Comparison of ENCODE assay signal across 1 cellular context in genomic region chr15:44719293-44719999, GRCh38.
TF ChIP-seq lines count a peak whose summit lies in the region.

No MANE protein-coding gene starts in this region.

TF ChIP-seq in GM12878, 131 proteins besides CTCF, POLR2A, EP300 and RAD21 (continued from another document and continues in another):
- TF ChIP-seq BCLAF1 (IDR thresholded peaks at IDR 0.05) = no peak
- TF ChIP-seq, protein P1, sequence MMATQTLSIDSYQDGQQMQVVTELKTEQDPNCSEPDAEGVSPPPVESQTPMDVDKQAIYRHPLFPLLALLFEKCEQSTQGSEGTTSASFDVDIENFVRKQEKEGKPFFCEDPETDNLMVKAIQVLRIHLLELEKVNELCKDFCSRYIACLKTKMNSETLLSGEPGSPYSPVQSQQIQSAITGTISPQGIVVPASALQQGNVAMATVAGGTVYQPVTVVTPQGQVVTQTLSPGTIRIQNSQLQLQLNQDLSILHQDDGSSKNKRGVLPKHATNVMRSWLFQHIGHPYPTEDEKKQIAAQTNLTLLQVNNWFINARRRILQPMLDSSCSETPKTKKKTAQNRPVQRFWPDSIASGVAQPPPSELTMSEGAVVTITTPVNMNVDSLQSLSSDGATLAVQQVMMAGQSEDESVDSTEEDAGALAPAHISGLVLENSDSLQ (IDR thresholded peaks at IDR 0.05) = no peak; the same call in 1 of the 2 replicates
- peak; percentile 73 for TF ChIP-seq JUNB (IDR thresholded peaks at IDR 0.05)
- TF ChIP-seq ZBED1 (IDR thresholded peaks at IDR 0.05; ENCODE audit: borderline replicate concordance) = peak; percentile 97
- TF ChIP-seq ZSCAN29 (IDR thresholded peaks at IDR 0.05) = no peak
- TF ChIP-seq E2F4 (IDR thresholded peaks at IDR 0.05; ENCODE audit: low read depth, low read length) = no peak
- TF ChIP-seq NRF1 (conservative IDR thresholded peaks at IDR 0.05; ENCODE audit: low read depth, low read length) = no peak
- TF ChIP-seq KLF5 (IDR thresholded peaks at IDR 0.05; ENCODE audit: partially characterized antibody) = peak; percentile 27
- no peak for TF ChIP-seq KAT2A (conservative IDR thresholded peaks at IDR 0.05; ENCODE audit: control insufficient read depth, low read depth, low read length)
- TF ChIP-seq SP1 (IDR thresholded peaks at IDR 0.05; ENCODE audit: low read depth, low read length) = no peak
- TF ChIP-seq IKZF2 (IDR thresholded peaks at IDR 0.05) = peak in 1 of 2 experiments; percentile 30; a peak in 3 of 4 replicates
- no peak for TF ChIP-seq TAF1 (IDR thresholded peaks at IDR 0.05; ENCODE audit: borderline replicate concordance, low read depth, low read length)
- TF ChIP-seq POU2F2 (IDR thresholded peaks at IDR 0.05; ENCODE audit: borderline replicate concordance, low read depth, low read length) = peak; percentile 85
- TF ChIP-seq RB1 (IDR thresholded peaks at IDR 0.05; ENCODE audit: borderline replicate concordance) = no peak
- no peak for TF ChIP-seq HSF1 (IDR thresholded peaks at IDR 0.05; ENCODE audit: low read depth, low read length)
- TF ChIP-seq HDGF (IDR thresholded peaks at IDR 0.05) = no peak
- TF ChIP-seq SIX5 (IDR thresholded peaks at IDR 0.05; ENCODE audit: low read depth, low read length, severe bottlenecking) = no peak
- TF ChIP-seq, protein P2, sequence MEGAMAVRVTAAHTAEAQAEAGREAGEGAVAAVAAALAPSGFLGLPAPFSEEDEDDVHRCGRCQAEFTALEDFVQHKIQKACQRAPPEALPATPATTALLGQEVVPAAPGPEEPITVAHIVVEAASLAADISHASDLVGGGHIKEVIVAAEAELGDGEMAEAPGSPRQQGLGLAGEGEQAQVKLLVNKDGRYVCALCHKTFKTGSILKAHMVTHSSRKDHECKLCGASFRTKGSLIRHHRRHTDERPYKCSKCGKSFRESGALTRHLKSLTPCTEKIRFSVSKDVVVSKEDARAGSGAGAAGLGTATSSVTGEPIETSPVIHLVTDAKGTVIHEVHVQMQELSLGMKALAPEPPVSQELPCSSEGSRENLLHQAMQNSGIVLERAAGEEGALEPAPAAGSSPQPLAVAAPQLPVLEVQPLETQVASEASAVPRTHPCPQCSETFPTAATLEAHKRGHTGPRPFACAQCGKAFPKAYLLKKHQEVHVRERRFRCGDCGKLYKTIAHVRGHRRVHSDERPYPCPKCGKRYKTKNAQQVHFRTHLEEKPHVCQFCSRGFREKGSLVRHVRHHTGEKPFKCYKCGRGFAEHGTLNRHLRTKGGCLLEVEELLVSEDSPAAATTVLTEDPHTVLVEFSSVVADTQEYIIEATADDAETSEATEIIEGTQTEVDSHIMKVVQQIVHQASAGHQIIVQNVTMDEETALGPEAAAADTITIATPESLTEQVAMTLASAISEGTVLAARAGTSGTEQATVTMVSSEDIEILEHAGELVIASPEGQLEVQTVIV (IDR thresholded peaks at IDR 0.05; ENCODE audit: borderline replicate concordance, partially characterized antibody) = no peak
- TF ChIP-seq SUZ12 (IDR thresholded peaks at IDR 0.05; ENCODE audit: unreplicated experiment) = no peak
- TF ChIP-seq HDAC6 (IDR thresholded peaks at IDR 0.05; ENCODE audit: unreplicated experiment) = no peak
- TF ChIP-seq HDAC2 (IDR thresholded peaks at IDR 0.05) = no peak
- TF ChIP-seq RELA (IDR thresholded peaks at IDR 0.05; ENCODE audit: borderline replicate concordance, partially characterized antibody) = peak; percentile 60
- peak; percentile 17; the same call in 1 of the 2 replicates for TF ChIP-seq SPI1 (IDR thresholded peaks at IDR 0.05; ENCODE audit: borderline replicate concordance, insufficient read depth, low read depth, low read length)
- TF ChIP-seq NFXL1 (IDR thresholded peaks at IDR 0.05; ENCODE audit: borderline replicate concordance) = no peak
- TF ChIP-seq, protein P3, sequence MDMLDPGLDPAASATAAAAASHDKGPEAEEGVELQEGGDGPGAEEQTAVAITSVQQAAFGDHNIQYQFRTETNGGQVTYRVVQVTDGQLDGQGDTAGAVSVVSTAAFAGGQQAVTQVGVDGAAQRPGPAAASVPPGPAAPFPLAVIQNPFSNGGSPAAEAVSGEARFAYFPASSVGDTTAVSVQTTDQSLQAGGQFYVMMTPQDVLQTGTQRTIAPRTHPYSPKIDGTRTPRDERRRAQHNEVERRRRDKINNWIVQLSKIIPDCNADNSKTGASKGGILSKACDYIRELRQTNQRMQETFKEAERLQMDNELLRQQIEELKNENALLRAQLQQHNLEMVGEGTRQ (IDR thresholded peaks at IDR 0.05; ENCODE audit: borderline replicate concordance, low read depth, low read length) = no peak
- TF ChIP-seq ASH2L (IDR thresholded peaks at IDR 0.05; ENCODE audit: borderline replicate concordance, low read depth) = no peak
- peak; percentile 23; the same call in 1 of the 2 replicates for TF ChIP-seq CREM (IDR thresholded peaks at IDR 0.05; ENCODE audit: low read depth)
- TF ChIP-seq, protein P4, sequence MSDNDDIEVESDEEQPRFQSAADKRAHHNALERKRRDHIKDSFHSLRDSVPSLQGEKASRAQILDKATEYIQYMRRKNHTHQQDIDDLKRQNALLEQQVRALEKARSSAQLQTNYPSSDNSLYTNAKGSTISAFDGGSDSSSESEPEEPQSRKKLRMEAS (IDR thresholded peaks at IDR 0.05; ENCODE audit: low read depth, low read length) = peak; percentile 39; the same call in 1 of the 2 replicates
- TF ChIP-seq MXI1 (IDR thresholded peaks at IDR 0.05; ENCODE audit: low read depth, low read length) = peak; percentile 87
- no peak for TF ChIP-seq ZBTB33 (IDR thresholded peaks at IDR 0.05)
- 0 out of 2 replicates have a peak, but pooled peaks have one; percentile 42 for TF ChIP-seq TCF3 (IDR thresholded peaks at IDR 0.05; ENCODE audit: borderline replicate concordance, insufficient read depth, low read depth, low read length)
- TF ChIP-seq, protein P5, sequence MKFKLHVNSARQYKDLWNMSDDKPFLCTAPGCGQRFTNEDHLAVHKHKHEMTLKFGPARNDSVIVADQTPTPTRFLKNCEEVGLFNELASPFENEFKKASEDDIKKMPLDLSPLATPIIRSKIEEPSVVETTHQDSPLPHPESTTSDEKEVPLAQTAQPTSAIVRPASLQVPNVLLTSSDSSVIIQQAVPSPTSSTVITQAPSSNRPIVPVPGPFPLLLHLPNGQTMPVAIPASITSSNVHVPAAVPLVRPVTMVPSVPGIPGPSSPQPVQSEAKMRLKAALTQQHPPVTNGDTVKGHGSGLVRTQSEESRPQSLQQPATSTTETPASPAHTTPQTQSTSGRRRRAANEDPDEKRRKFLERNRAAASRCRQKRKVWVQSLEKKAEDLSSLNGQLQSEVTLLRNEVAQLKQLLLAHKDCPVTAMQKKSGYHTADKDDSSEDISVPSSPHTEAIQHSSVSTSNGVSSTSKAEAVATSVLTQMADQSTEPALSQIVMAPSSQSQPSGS (IDR thresholded peaks at IDR 0.05; ENCODE audit: low read length) = peak; percentile 86; the same call in 1 of the 2 replicates
- TF ChIP-seq ZNF274 (IDR thresholded peaks at IDR 0.05; ENCODE audit: insufficient read depth, insufficient read length) = no peak
- no peak for TF ChIP-seq IRF4 (IDR thresholded peaks at IDR 0.05; ENCODE audit: low read depth, low read length)
- TF ChIP-seq ZNF207 (IDR thresholded peaks at IDR 0.05; ENCODE audit: borderline replicate concordance) = no peak
- TF ChIP-seq ATF3 (IDR thresholded peaks at IDR 0.05; ENCODE audit: borderline replicate concordance, extremely low read depth, low read depth, low read length) = no peak
- no peak for TF ChIP-seq SMARCA5 (IDR thresholded peaks at IDR 0.05)
- no peak for TF ChIP-seq ZNF217 (IDR thresholded peaks at IDR 0.05)
- no peak for TF ChIP-seq ZZZ3 (IDR thresholded peaks at IDR 0.05; ENCODE audit: control insufficient read depth, insufficient read length, low read depth)
- no peak for TF ChIP-seq ZNF622 (IDR thresholded peaks at IDR 0.05)
- TF ChIP-seq HCFC1 (IDR thresholded peaks at IDR 0.05; ENCODE audit: low read length) = no peak
- no peak for TF ChIP-seq MYB (IDR thresholded peaks at IDR 0.05; ENCODE audit: borderline replicate concordance, low read depth, low read length)
- TF ChIP-seq, protein P6, sequence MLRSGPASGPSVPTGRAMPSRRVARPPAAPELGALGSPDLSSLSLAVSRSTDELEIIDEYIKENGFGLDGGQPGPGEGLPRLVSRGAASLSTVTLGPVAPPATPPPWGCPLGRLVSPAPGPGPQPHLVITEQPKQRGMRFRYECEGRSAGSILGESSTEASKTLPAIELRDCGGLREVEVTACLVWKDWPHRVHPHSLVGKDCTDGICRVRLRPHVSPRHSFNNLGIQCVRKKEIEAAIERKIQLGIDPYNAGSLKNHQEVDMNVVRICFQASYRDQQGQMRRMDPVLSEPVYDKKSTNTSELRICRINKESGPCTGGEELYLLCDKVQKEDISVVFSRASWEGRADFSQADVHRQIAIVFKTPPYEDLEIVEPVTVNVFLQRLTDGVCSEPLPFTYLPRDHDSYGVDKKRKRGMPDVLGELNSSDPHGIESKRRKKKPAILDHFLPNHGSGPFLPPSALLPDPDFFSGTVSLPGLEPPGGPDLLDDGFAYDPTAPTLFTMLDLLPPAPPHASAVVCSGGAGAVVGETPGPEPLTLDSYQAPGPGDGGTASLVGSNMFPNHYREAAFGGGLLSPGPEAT (IDR thresholded peaks at IDR 0.05; ENCODE audit: low read depth) = no peak; the same call in 1 of the 2 replicates
- no peak for TF ChIP-seq LARP7 (IDR thresholded peaks at IDR 0.05)
